ENCODE assay signal across 9 cellular contexts in the genomic region with DNA sequence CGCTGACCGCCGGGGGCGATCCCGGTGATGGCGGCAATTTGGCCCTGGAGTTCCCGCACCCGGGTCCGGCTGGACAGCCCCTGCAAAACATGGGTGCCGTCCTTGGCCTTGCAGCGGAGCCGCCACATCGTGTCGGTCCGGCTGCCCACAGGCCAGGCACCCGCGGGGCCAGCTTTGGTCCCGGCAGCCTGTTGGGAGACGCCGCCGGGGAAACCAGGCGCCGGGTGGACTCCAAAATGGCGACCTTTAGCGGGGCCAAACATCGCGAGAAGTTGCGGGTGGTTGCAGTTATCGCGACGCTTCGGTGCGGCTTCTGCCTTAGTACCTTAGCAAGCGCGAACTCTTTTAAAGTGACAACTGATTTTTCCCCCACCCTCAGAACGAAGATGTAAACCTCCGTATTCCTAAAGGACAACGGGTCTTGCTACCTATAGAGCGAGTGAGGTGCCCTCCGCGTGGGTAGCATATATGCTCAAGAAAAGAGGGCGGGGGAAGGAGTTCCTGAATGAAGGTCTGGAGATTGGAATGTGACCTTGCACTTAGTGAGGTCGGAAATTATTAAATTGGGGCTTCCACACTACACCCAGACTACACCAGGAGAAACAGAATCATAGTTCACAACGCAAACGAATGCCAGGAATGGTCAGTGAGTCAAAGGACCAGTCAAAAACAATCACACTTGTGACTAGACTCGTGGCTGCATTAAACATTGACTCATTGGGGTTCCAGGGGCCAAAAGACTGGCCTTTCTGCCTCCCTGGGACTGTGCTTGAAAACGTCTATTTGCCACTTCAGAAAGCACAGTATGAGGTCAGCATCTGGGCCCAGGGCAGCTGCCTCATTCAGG. TPM values are rescaled to one million over a fixed set of nuclear protein-coding genes. Genes with fewer than 3 reads are reported as not detected.
DNase-seq lines count a peak whose midpoint lies in the region; ATAC-seq, FAIRE-seq and TF ChIP-seq lines count a peak whose summit lies in the region.
"Had no signal": no experiment of that assay in that cellular context is flagged by ENCODE, and none has a peak within 500 bp of the region (broad histone marks: within the 10 kb centered on the region; RNA-seq: fewer than 3 reads in every experiment).

A gene (minus strand): TSS at position 441 of the 847 bp plus-strand sequence. CDS start 178 bp downstream, at position 263.

- ATAC-seq in GM21390 (IDR thresholded peaks at IDR 0.05; ENCODE audit: unreplicated experiment), result peak; percentile 45
- ATAC-seq in naive thymus-derived CD4-positive, alpha-beta T cell, result peak; percentile 54

- peaks cover 0 to 11% (median 0%) of the 10 kb centered on the region in 5 donors for H3K27me3 Mint-ChIP-seq in naive thymus-derived CD4-positive, alpha-beta T cell

- H3K36me3 ChIP-seq in naive thymus-derived CD4-positive, alpha-beta T cell (ENCODE audit: control insufficient read depth in 2 of 3, insufficient read depth in 3 of 3, low read length in 3 of 3), result peaks cover 0 to 31% (median 10%) of the 10 kb centered on the region in 3 experiments

- CTCF ChIA-PET in naive thymus-derived CD4-positive, alpha-beta T cell (lab: Charles Lee), result interaction anchor here (0.9 to 4.2 kb wide), 3 partner anchors 22 to 29 kb away, joined by 3 to 19 read pairs (median 8); no protein-coding TSS in a partner anchor

- H3K4me3 ChIP-seq in fibroblast of mammary gland (ENCODE audit: control insufficient read depth, low read depth, low read length), result peak within 1 kb of the TSS; percentile 96
- H3K4me3 ChIP-seq in naive thymus-derived CD4-positive, alpha-beta T cell (ENCODE audit: low read length), result peak within 1 kb of the TSS; percentile 83

- no peak for TF ChIP-seq CTCF in fibroblast of mammary gland (conservative IDR thresholded peaks at IDR 0.05; ENCODE audit: control insufficient read depth, insufficient read depth, low read depth, low read length)

- peak; percentile 94 for DNase-seq in CMK (ENCODE audit: low read depth)
- peak; percentile 88 for DNase-seq in LHCN-M2 (ENCODE audit: low read depth)
- DNase-seq in RCC 7860 (ENCODE audit: low spot score), result peak; percentile 98
- peak; percentile 67 to 78 for DNase-seq in activated T-helper 1 cell treated with anti-CD3 and anti-CD28 coated beads, Interleukin-2, amount 50 U/mL, for 16 hours (ENCODE audit: low read depth in 1 of 2, low spot score in 1 of 2)
- DNase-seq in fibroblast of mammary gland (ENCODE audit: low read depth), result peak; percentile 91
- DNase-seq in naive thymus-derived CD4-positive, alpha-beta T cell, result peak; percentile 79 to 91 (median 85)
- peak; percentile 75 to 82 for DNase-seq in stimulated activated CD8-positive, alpha-beta memory T cell treated with anti-CD3 and anti-CD28 coated beads, Interleukin-7, amount 100 ng/mL, for 48 hours (ENCODE audit: extremely low read depth in 1 of 2, low read depth in 1 of 2)

- H3K4me1 Mint-ChIP-seq in naive thymus-derived CD4-positive, alpha-beta T cell, result peaks cover 32 to 76% (median 65%) of the 10 kb centered on the region in 7 donors

- peaks cover 0 to 2% (median 0%) of the 10 kb centered on the region in 11 donors for H3K9me3 Mint-ChIP-seq in naive thymus-derived CD4-positive, alpha-beta T cell

- H3K36me3 Mint-ChIP-seq in naive thymus-derived CD4-positive, alpha-beta T cell, result peaks cover 3 to 18% (median 7%) of the 10 kb centered on the region in 5 donors

- H3K4me3 Mint-ChIP-seq in naive thymus-derived CD4-positive, alpha-beta T cell, result peak within 1 kb of the TSS; percentile 95 to 100 (median 98)

- H3K4me1 ChIP-seq in naive thymus-derived CD4-positive, alpha-beta T cell (ENCODE audit: control insufficient read depth in 2 of 2, insufficient read depth in 2 of 2, low read length in 2 of 2), result peaks cover 11 to 25% of the 10 kb centered on the region in 2 donors

- POLR2A ChIA-PET in naive thymus-derived CD4-positive, alpha-beta T cell (lab: Charles Lee), result interaction anchor here (1.6 kb wide), 1 partner anchor 25 kb away, joined by 5 read pairs; no protein-coding TSS in a partner anchor

- peak; percentile 92 for FAIRE-seq in RCC 7860 (lab: Jason Lieb, UNC)
- FAIRE-seq: colon had no signal

- peak within 1 kb of the TSS; percentile 79 for H3K27ac ChIP-seq in naive thymus-derived CD4-positive, alpha-beta T cell (ENCODE audit: low read depth, low read length)

- intact Hi-C loops in naive thymus-derived CD4-positive, alpha-beta T cell (cut with micrococcal nuclease), result loop anchor here (1.0 to 5.0 kb wide), 9 partner anchors 26 to 821 kb away; a partner anchor contains a TSS

- H3K27ac Mint-ChIP-seq in naive thymus-derived CD4-positive, alpha-beta T cell, result peak within 1 kb of the TSS; percentile 89 to 99 (median 97)

- H3K9me3 ChIP-seq in naive thymus-derived CD4-positive, alpha-beta T cell (ENCODE audit: control insufficient read depth in 2 of 3, low read length in 3 of 3), result no peaks in the 10 kb centered on the region

- no peaks in the 10 kb centered on the region for H3K27me3 ChIP-seq in naive thymus-derived CD4-positive, alpha-beta T cell (ENCODE audit: control insufficient read depth in 2 of 2, insufficient read depth in 2 of 2, low read length in 2 of 2)

RNA-seq across cellular contexts. Expression of the gene that starts here (rescaled TPM):
- total RNA-seq in LHCN-M2 (2014; rRNA removed), result 5.0 and 5.6 TPM in 2 replicates
- polyA plus RNA-seq in LHCN-M2 (2012), result 1.6 TPM
- 10 to 100 TPM in 1 of 5 experiments, 1 to 10 TPM in 4; 7.4 to 12.8 (median 9.9) TPM for total RNA-seq in naive thymus-derived CD4-positive, alpha-beta T cell
- polyA plus RNA-seq in naive thymus-derived CD4-positive, alpha-beta T cell, result under 1 TPM; 0.81 to 0.99 TPM

Comparison
In these comparisons a context has a peak if more than half of its experiments do, and no peak if none do; other contexts are left out.
1. Peak in every context shown above with its lines: DNase-seq, ATAC-seq, H3K4me3 ChIP-seq and H3K27ac ChIP-seq.